8 cellular contexts compared by ENCODE assay signal in the genomic region with DNA sequence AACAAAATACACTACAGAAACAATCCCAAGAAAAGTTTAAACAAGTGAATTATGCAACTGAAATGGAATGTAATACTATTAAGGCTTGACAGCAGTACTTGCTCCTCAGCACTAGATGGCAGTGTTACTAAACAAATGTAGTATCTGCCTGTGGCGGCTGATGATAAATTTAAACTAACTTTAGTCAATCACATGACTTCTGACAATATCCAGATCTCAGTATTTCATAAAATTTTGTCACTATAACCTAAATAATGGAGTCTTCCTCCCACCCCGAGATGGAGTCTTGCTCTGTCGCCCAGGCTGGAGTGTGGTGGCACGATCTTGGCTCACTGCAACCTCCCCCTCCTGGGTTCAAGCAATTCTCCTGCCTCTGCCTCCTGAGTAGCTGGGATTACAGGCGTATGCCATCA. TPM values are rescaled to one million over a fixed set of nuclear protein-coding genes. Genes with fewer than 3 reads are reported as not detected.
A peak's percentile ranks its signal among the peaks of the same experiment; 100 is the strongest.
DNase-seq lines count a peak whose midpoint lies in the region; ATAC-seq and TF ChIP-seq lines count a peak whose summit lies in the region.
"Not testable (repeated sequence)": the region's sequence is repeated elsewhere in the genome, so short reads cannot be mapped to it uniquely, and the experiment has no call there.

No MANE protein-coding gene starts in this region.

- TF ChIP-seq CTCF in HFF-Myc (IDR thresholded peaks at IDR 0.05; ENCODE audit: low read depth, low read length, missing control alignments) (peak; percentile 66), brain microvascular endothelial cell (IDR thresholded peaks at IDR 0.05; ENCODE audit: low read depth, low read length, missing control alignments) (peak; percentile 74), suprapubic skin (IDR thresholded peaks at IDR 0.05) (peak; percentile 58 to 84)

- not testable (repeated sequence) for H3K4me3 Mint-ChIP-seq in naive B cell

- peaks cover 39% of the 10 kb centered on the region for H3K36me3 ChIP-seq in brain microvascular endothelial cell (replicated peaks)
- H3K36me3 ChIP-seq in suprapubic skin: peaks cover 56% of the 10 kb centered on the region

- not testable (repeated sequence) for H3K27me3 Mint-ChIP-seq in naive B cell

- not testable (repeated sequence) for H3K4me1 Mint-ChIP-seq in naive B cell

- not testable (repeated sequence) for H3K27me3 ChIP-seq in brain microvascular endothelial cell (replicated peaks); suprapubic skin

- not testable (repeated sequence) for TF ChIP-seq EP300 in suprapubic skin (IDR thresholded peaks at IDR 0.05)

- in situ Hi-C loops in brain microvascular endothelial cell (cut with HindIII; ENCODE audit: low pct_ligation_motif_present, low sequenced_read_pairs): not testable (repeated sequence)

- peak overlapping the region in 2 of 6 donors; percentile 2 to 82 for H3K27ac Mint-ChIP-seq in naive B cell

- H3K4me1 ChIP-seq in suprapubic skin: not testable (repeated sequence)

- H3K9me3 ChIP-seq in suprapubic skin: not testable (repeated sequence)

- peaks cover 13 to 19% of the 10 kb centered on the region in 2 donors for H3K36me3 Mint-ChIP-seq in naive B cell

- H3K4me3 ChIP-seq in HFF-Myc (replicated peaks; ENCODE audit: low read depth, low read length); brain microvascular endothelial cell (ENCODE audit: low read depth, low read length); suprapubic skin: not testable (repeated sequence)

- peak; percentile 93 for ATAC-seq in SK-N-SH treated with all-trans-retinoic acid at 6 μM for 48 hours
- ATAC-seq in naive B cell (ENCODE audit: low read depth in 2 of 2): peak; percentile 62 to 63

- TF ChIP-seq POLR2A in suprapubic skin (IDR thresholded peaks at IDR 0.05): not testable (repeated sequence)

- peak; percentile 52 for DNase-seq in DMS53 (lab: John Stamatoyannopoulos, UW)
- peak; percentile 16 for DNase-seq in HFF-Myc (ENCODE audit: extremely low read depth, low read depth)
- peak; percentile 4 for DNase-seq in NCI-H2029 treated with DMSO at 0.1 percent for 48 hours (lab: John Stamatoyannopoulos, UW)
- DNase-seq in brain microvascular endothelial cell: peak; percentile 47
- DNase-seq in globus pallidus (ENCODE audit: low spot score): peak; percentile 50
- peak; percentile 26 for DNase-seq in naive B cell
- not testable (repeated sequence) for DNase-seq in suprapubic skin (ENCODE audit: low spot score in 2 of 2)

- WGBS in suprapubic skin: 49% methylated on average over 5 of the region's 5 CpGs

- H3K9me3 Mint-ChIP-seq in naive B cell: not testable (repeated sequence)

- H3K27ac ChIP-seq in brain microvascular endothelial cell, suprapubic skin: not testable (repeated sequence)

RNA-seq across cellular contexts. Expression of a gene that starts 43.8 kb away (rescaled TPM):
- polyA plus RNA-seq in naive B cell (ENCODE audit: low read depth in 6 of 6): 10 to 100 TPM; 33.0 to 52.9 (median 45.9) TPM
- 100 to 1,000 TPM; 107 to 194 (median 155) TPM for total RNA-seq in suprapubic skin

RNA-seq across cellular contexts. Expression of a gene that starts 47.7 kb away (rescaled TPM):
- polyA plus RNA-seq in naive B cell (ENCODE audit: low read depth in 6 of 6): 10 to 100 TPM; 55.7 to 95.6 (median 80.8) TPM
- 10 to 100 TPM; 18.0 to 30.1 (median 22.8) TPM for total RNA-seq in suprapubic skin
